In the genomic region with DNA sequence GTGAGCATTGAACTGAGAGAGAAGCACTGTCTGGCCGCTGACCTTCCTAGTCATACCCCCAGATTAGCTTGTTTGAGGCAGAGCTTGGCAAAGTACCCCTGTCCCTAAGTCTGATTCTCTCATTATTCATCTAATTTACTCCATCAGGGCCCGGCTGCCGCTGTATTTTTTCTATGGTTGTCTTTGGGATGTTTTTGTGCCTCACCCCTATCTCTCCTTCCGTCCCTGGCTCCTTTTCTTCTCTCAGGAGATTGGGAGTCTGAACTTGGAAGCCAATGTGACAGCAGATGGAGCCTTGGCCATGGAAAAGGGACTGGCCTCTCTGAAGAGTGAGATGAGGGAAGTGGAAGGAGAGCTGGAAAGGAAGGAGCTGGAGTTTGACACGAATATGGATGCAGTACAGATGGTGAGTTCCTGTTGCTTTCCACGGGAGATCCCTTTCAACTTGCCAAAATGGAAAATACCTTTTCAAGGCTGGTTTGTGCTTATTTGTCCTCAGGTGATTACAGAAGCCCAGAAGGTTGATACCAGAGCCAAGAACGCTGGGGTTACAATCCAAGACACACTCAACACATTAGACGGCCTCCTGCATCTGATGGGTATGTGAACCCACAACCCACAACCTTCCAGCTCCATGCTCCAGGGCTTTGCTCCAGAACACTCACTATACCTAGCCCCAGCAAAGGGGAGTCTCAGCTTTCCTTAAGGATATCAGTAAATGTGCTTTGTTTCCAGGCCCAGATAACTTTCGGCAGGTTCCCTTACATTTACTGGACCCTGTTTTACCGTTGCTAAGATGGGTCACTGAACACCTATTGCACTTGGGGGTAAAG, we compare ENCODE assay signal across 19 cellular contexts. TPM values are rescaled to one million over a fixed set of nuclear protein-coding genes. Genes with fewer than 3 reads are reported as not detected.
DNase-seq lines count a peak whose midpoint lies in the region; ATAC-seq and TF ChIP-seq lines count a peak whose summit lies in the region.
"Had no signal": no experiment of that assay in that cellular context is flagged by ENCODE, and none has a peak within 500 bp of the region (broad histone marks: within the 10 kb centered on the region; RNA-seq: fewer than 3 reads in every experiment).

No MANE protein-coding gene starts in this region.

- no peak for ATAC-seq in lower lobe of right lung
- ATAC-seq in mucosa of descending colon: no peak
- ATAC-seq: sciatic nerve had no signal

- TF ChIP-seq EP300 in transverse colon (IDR thresholded peaks at IDR 0.05; ENCODE audit: low read depth): no peak

- WGBS in transverse colon (ENCODE audit: low coverage in 1 of 2), 2 donors: 76 to 90% methylated on average over 4 to 10 of the region's 10 CpGs
- WGBS in prostate gland: 86% methylated on average over 10 of the region's 10 CpGs

- no peaks in the 10 kb centered on the region for H3K36me3 Mint-ChIP-seq in endothelial cell (ENCODE audit: low read depth, unreplicated experiment)
- H3K36me3 Mint-ChIP-seq: activated CD4-positive, alpha-beta memory T cell treated with anti-CD3 and anti-CD28 coated beads for 36 hours; immature natural killer cell had no signal

- H3K27me3 ChIP-seq in lower lobe of right lung (ENCODE audit: low read depth) (no peaks in the 10 kb centered on the region), transverse colon (no peaks in the 10 kb centered on the region), prostate gland (replicated peaks; ENCODE audit: insufficient read depth) (no peaks in the 10 kb centered on the region)

- H3K27ac ChIP-seq in lower lobe of right lung (peak overlapping the region; percentile 22), transverse colon (peak overlapping the region in 3 of 4 donors; percentile 28 to 43 (median 41)), prostate gland (no peak overlapping the region)
- H3K27ac ChIP-seq: 22Rv1 had no signal

- intact Hi-C loops in lower lobe of right lung (cut with DNase I): no loop called here
- intact Hi-C loops in transverse colon (cut with DNase I; ENCODE audit: low total_unique reads): loop anchor here (10.0 kb wide), 1 partner anchor 275 kb away; no protein-coding TSS in a partner anchor
- intact Hi-C loops in prostate gland (cut with DNase I): loop anchor here (5.0 to 10.0 kb wide), 2 partner anchors 215 to 278 kb away; a partner anchor contains a TSS
- intact Hi-C loops in mucosa of descending colon (cut with DNase I, micrococcal nuclease): no loop called here

- peaks cover 5% of the 10 kb centered on the region for H3K4me1 Mint-ChIP-seq in endothelial cell (ENCODE audit: unreplicated experiment)
- H3K4me1 Mint-ChIP-seq: central memory CD8-positive, alpha-beta T cell; immature natural killer cell had no signal

- H3K9me3 Mint-ChIP-seq in endothelial cell (ENCODE audit: unreplicated experiment): no peaks in the 10 kb centered on the region
- H3K9me3 Mint-ChIP-seq: activated CD4-positive, alpha-beta memory T cell treated with anti-CD3 and anti-CD28 coated beads for 36 hours; central memory CD8-positive, alpha-beta T cell; mesothelial cell of epicardium; type B pancreatic cell had no signal

- no peaks in the 10 kb centered on the region for H3K27me3 Mint-ChIP-seq in endothelial cell (ENCODE audit: unreplicated experiment)
- H3K27me3 Mint-ChIP-seq: type B pancreatic cell had no signal

- TF ChIP-seq POLR2A in transverse colon (IDR thresholded peaks at IDR 0.05) (no peak), prostate gland (IDR thresholded peaks at IDR 0.05) (no peak)

- TF ChIP-seq CTCF in endothelial cell (IDR thresholded peaks at IDR 0.05; ENCODE audit: unreplicated experiment) (no peak), lower lobe of right lung (IDR thresholded peaks at IDR 0.05) (no peak), transverse colon (IDR thresholded peaks at IDR 0.05) (no peak), prostate gland (IDR thresholded peaks at IDR 0.05) (no peak), mucosa of descending colon (IDR thresholded peaks at IDR 0.05) (no peak)

- no peak overlapping the region for H3K4me3 Mint-ChIP-seq in endothelial cell (ENCODE audit: unreplicated experiment)
- H3K4me3 Mint-ChIP-seq: activated CD4-positive, alpha-beta memory T cell treated with anti-CD3 and anti-CD28 coated beads for 36 hours; central memory CD8-positive, alpha-beta T cell; immature natural killer cell; mesothelial cell of epicardium; type B pancreatic cell had no signal

- H3K9me3 ChIP-seq in lower lobe of right lung: no peaks in the 10 kb centered on the region
- H3K9me3 ChIP-seq in transverse colon: no peaks in the 10 kb centered on the region
- H3K9me3 ChIP-seq in prostate gland: no peaks in the 10 kb centered on the region
- no peaks in the 10 kb centered on the region for H3K9me3 ChIP-seq in mucosa of descending colon

- peak overlapping the region; percentile 19 for H3K27ac Mint-ChIP-seq in endothelial cell (ENCODE audit: unreplicated experiment)
- H3K27ac Mint-ChIP-seq: activated CD4-positive, alpha-beta memory T cell treated with anti-CD3 and anti-CD28 coated beads for 36 hours; immature natural killer cell; mesothelial cell of epicardium; type B pancreatic cell had no signal

- peak; percentile 60 for DNase-seq in DMS 273 (lab: John Stamatoyannopoulos, UW; ENCODE audit: unreplicated experiment)
- no peak for DNase-seq in DMS 273 treated with DMSO at 0.1 percent for 48 hours (lab: John Stamatoyannopoulos, UW)
- no peak for DNase-seq in endothelial cell (ENCODE audit: low spot score)
- no peak for DNase-seq in lower lobe of right lung
- no peak for DNase-seq in transverse colon
- no peak for DNase-seq in activated effector memory CD4-positive, alpha-beta T cell treated with anti-CD3 and anti-CD28 coated beads, Interleukin-2, amount 50 U/mL, for 16 hours
- DNase-seq in prostate gland (ENCODE audit: low spot score): no peak
- no peak for DNase-seq in mucosa of descending colon
- DNase-seq: activated CD4-positive, alpha-beta memory T cell treated with anti-CD3 and anti-CD28 coated beads for 36 hours; activated T-cell treated with anti-CD3 and anti-CD28 coated beads, Interleukin-2, amount 50 U/mL, for 48 hours; immature natural killer cell; MV-4-11; NCI-H2107; stimulated activated CD4-positive, alpha-beta T cell treated with anti-CD3 and anti-CD28 coated beads, Interleukin-2, amount 100 ng/mL, for 48 hours had no signal

- H3K36me3 ChIP-seq in lower lobe of right lung (no peaks in the 10 kb centered on the region), transverse colon (no peaks in the 10 kb centered on the region), prostate gland (no peaks in the 10 kb centered on the region), mucosa of descending colon (ENCODE audit: low read depth) (no peaks in the 10 kb centered on the region)

- H3K4me1 ChIP-seq in lower lobe of right lung (peaks cover 18% of the 10 kb centered on the region), transverse colon (no peaks in the 10 kb centered on the region), prostate gland (replicated peaks) (no peaks in the 10 kb centered on the region), mucosa of descending colon (ENCODE audit: low read depth) (no peaks in the 10 kb centered on the region)

- in situ Hi-C loops in transverse colon (cut with MboI; ENCODE audit: low pct_ligation_motif_present in 1 of 4, low pct_unique_long_range_greater_than_20kb in 1 of 4, low sequenced_read_pairs in 3 of 4): loop anchor here in 3 of 4 donors (25.0 kb wide), 1 partner anchor 278 kb away; a partner anchor contains a TSS

- H3K4me3 ChIP-seq in lower lobe of right lung (no peak overlapping the region), transverse colon (no peak overlapping the region), prostate gland (no peak overlapping the region), mucosa of descending colon (no peak overlapping the region)

RNA-seq across cellular contexts. Expression of a gene that starts 53.9 kb away (rescaled TPM):
- 2.3 TPM for total RNA-seq in endothelial cell (ENCODE audit: unreplicated experiment)
- 24.9 TPM for total RNA-seq in lower lobe of right lung
- 10 to 100 TPM in 2 of 4 donors, 1 to 10 TPM in 2; 9.7 to 25.9 (median 16.1) TPM for total RNA-seq in transverse colon
- 10 to 100 TPM in 1 of 2 donors, 1 to 10 TPM in 1; 9.3 to 11.6 TPM for total RNA-seq in prostate gland
- 10 to 100 TPM; 16.3 to 36.9 (median 31.0) TPM for total RNA-seq in mucosa of descending colon
- total RNA-seq: activated CD4-positive, alpha-beta memory T cell treated with anti-CD3 and anti-CD28 coated beads for 36 hours had no signal

Comparison
In these comparisons a context has a peak if more than half of its experiments do, and no peak if none do; other contexts are left out.
1. H3K27ac ChIP-seq: peak in lower lobe of right lung (single experiment) and transverse colon (3 of 4); none in prostate gland (0 of 2).
2. intact Hi-C loops: an anchor here in transverse colon (10.0 kb wide) and prostate gland (5.0 to 10.0 kb wide); none called in lower lobe of right lung and mucosa of descending colon.